1 cellular context compared by ENCODE assay signal in the genomic region with DNA sequence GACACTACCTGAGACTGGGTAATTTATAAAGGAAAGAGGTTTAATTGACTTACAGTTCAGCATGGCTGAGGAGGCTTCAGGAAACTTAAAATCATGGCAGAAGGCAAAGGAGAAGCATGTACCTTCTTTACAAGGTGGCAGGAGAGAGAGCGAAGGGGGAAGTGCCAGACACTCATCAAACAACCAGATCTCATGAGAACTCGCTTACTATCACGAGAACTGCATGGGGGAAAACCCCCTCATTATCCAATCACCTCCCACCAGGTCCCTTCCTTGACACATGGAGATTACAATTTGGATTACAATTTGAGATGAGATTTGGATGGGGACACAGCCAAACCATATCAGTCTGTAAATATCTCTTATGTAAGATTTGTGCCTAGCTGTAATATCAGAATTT.
TF ChIP-seq lines count a peak whose summit lies in the region.

No MANE protein-coding gene starts in this region.

TF ChIP-seq in GM12878, 131 proteins besides CTCF, POLR2A, EP300 and RAD21:
- TF ChIP-seq NRF1 (conservative IDR thresholded peaks at IDR 0.05; ENCODE audit: low read depth, low read length) (no peak), CREB1 (IDR thresholded peaks at IDR 0.05; ENCODE audit: low read depth) (no peak), ZNF207 (IDR thresholded peaks at IDR 0.05; ENCODE audit: borderline replicate concordance) (no peak), HCFC1 (IDR thresholded peaks at IDR 0.05; ENCODE audit: low read length) (no peak), NBN (IDR thresholded peaks at IDR 0.05) (no peak), POLR2AphosphoS2 (IDR thresholded peaks at IDR 0.05; ENCODE audit: low read depth, low read length) (no peak), MTA2 (IDR thresholded peaks at IDR 0.05; ENCODE audit: low read depth) (no peak)
TF ChIP-seq in GM12878: peak in this region for 0.
